ENCODE assay signal across 1 cellular context in genomic region chr22:36330127-36330526, GRCh38.
TF ChIP-seq lines count a peak whose summit lies in the region.

No MANE protein-coding gene starts in this region.

TF ChIP-seq in GM23338, 12 proteins besides CTCF, POLR2A, EP300 and RAD21 (continued from another document):
- TF ChIP-seq ETS1 (IDR thresholded peaks at IDR 0.05) = no peak
- TF ChIP-seq ZNF331 (CRISPR knock-in tag; IDR thresholded peaks at IDR 0.05; ENCODE audit: low read depth) = no peak
- TF ChIP-seq, protein P1, sequence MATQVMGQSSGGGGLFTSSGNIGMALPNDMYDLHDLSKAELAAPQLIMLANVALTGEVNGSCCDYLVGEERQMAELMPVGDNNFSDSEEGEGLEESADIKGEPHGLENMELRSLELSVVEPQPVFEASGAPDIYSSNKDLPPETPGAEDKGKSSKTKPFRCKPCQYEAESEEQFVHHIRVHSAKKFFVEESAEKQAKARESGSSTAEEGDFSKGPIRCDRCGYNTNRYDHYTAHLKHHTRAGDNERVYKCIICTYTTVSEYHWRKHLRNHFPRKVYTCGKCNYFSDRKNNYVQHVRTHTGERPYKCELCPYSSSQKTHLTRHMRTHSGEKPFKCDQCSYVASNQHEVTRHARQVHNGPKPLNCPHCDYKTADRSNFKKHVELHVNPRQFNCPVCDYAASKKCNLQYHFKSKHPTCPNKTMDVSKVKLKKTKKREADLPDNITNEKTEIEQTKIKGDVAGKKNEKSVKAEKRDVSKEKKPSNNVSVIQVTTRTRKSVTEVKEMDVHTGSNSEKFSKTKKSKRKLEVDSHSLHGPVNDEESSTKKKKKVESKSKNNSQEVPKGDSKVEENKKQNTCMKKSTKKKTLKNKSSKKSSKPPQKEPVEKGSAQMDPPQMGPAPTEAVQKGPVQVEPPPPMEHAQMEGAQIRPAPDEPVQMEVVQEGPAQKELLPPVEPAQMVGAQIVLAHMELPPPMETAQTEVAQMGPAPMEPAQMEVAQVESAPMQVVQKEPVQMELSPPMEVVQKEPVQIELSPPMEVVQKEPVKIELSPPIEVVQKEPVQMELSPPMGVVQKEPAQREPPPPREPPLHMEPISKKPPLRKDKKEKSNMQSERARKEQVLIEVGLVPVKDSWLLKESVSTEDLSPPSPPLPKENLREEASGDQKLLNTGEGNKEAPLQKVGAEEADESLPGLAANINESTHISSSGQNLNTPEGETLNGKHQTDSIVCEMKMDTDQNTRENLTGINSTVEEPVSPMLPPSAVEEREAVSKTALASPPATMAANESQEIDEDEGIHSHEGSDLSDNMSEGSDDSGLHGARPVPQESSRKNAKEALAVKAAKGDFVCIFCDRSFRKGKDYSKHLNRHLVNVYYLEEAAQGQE (IDR thresholded peaks at IDR 0.05; ENCODE audit: unreplicated experiment) = no peak
- no peak for TF ChIP-seq STAT1 (IDR thresholded peaks at IDR 0.05; ENCODE audit: unreplicated experiment)
- TF ChIP-seq EZH2 (IDR thresholded peaks at IDR 0.05; ENCODE audit: low read depth, unreplicated experiment) = no peak
- TF ChIP-seq CREB1 (CRISPR knock-in tag; IDR thresholded peaks at IDR 0.05; ENCODE audit: low read depth) = no peak
